24 cellular contexts compared by ENCODE assay signal in the genomic region with DNA sequence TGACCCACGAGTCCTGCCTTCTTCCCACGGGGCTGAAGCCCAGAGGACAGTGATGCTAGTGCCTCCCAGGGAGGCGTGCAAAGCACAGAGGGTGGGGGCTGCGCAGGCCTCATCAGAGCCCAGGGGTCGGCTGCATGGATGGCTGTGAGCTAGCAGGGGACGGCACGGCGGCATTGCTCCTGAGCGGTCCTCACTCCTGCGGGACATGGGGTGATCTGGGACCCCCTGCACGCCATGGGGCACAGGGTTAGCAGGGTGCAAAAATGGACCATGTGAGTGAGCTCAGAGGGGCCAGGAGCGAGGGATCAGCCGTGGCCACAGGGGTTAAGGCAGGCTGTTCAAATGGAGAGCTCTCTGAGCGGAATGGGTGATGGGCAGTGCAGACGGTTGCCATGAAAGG.
"Had no signal": no experiment of that assay in that cellular context is flagged by ENCODE, and none has a peak within 500 bp of the region (broad histone marks: within the 10 kb centered on the region; RNA-seq: fewer than 3 reads in every experiment).

No MANE protein-coding gene starts in this region.

- H3K27ac Mint-ChIP-seq: IgD-negative memory B cell had no signal

- H3K27ac ChIP-seq: HL-60, KMS-11, RWPE1 had no signal

- DNase-seq: Kasumi-1; NCI-H1048; NCI-H1105 treated with DMSO at 0.1 percent for 48 hours; NCI-H1436; NCI-H187; NCI-H2029; NCI-H2081 treated with DMSO at 0.1 percent for 48 hours; NCI-H2171; NCI-H226; NCI-H446; NCI-H510A; NCI-H524 treated with DMSO at 0.1 percent for 48 hours; NCI-H69; NCI-H774; NK-92 treated with Interleukin-12 subunit alpha and Interleukin-12 subunit beta, amount 100 ng/mL, for 24 hours; PC-3; SHP77; SK-N-SH had no signal

- H3K4me1 Mint-ChIP-seq: IgD-negative memory B cell had no signal

- H3K9me3 ChIP-seq: SK-N-SH had no signal

- ATAC-seq: K562, Panc1, PC-3 had no signal

- H3K4me3 Mint-ChIP-seq: IgD-negative memory B cell had no signal

- H3K36me3 Mint-ChIP-seq: IgD-negative memory B cell had no signal

- H3K4me3 ChIP-seq: K562 had no signal
